22 cellular contexts compared by ENCODE assay signal in the genomic region with DNA sequence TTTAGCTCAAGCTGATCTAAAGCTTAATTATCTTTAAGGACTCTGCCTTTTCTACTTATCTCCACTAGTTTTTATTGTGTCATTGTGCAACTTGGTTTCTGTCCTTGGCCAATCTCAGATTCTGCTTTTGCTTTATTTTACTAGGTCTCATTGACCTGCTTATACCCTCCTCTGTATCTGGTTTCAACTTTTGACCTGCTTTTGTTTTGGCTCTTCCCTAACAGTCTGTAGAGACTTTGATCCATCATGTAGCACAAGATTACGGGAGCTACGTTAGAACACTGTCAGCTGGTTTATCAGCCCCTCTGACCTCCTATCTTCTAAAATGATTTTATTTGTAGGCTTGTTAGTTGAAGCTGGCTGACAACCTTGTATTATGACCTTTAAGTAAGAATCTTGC.
"Had no signal": no experiment of that assay in that cellular context is flagged by ENCODE, and none has a peak within 500 bp of the region (broad histone marks: within the 10 kb centered on the region; RNA-seq: fewer than 3 reads in every experiment).

No MANE protein-coding gene starts in this region.

- H3K36me3 ChIP-seq: breast epithelium, esophagus muscularis mucosa, transverse colon had no signal

- H3K4me1 ChIP-seq: breast epithelium, esophagus muscularis mucosa, parathyroid adenoma, testis, transverse colon had no signal

- H3K4me3 ChIP-seq: breast epithelium, esophagus muscularis mucosa, testis, transverse colon had no signal

- H3K27ac ChIP-seq: breast epithelium, esophagus muscularis mucosa, parathyroid adenoma, testis, transverse colon had no signal

- ATAC-seq: activated CD8-positive, alpha-beta T cell treated with anti-CD3 and anti-CD28 coated beads for 36 hours; activated naive CD4-positive, alpha-beta T cell treated with anti-CD3 and anti-CD28 coated beads, Interleukin-2, amount 50 U/mL, for 72 hours; left ventricle myocardium superior; naive thymus-derived CD4-positive, alpha-beta T cell; right cardiac atrium; stimulated activated naive CD8-positive, alpha-beta T cell treated with anti-CD3 and anti-CD28 coated beads, Interleukin-15, Interleukin-2, amounts not matched to agents 100 U/mL and 50 U/mL, for 24 hours had no signal

- FAIRE-seq: islet of Langerhans had no signal

- H3K9ac ChIP-seq: parathyroid adenoma had no signal

- H3K9me3 ChIP-seq: breast epithelium, esophagus muscularis mucosa, testis, transverse colon had no signal

- DNase-seq: activated B cell treated with CpG ODN at 0.5 μM for 24 hours; activated CD4-positive, alpha-beta T cell treated with anti-CD3 and anti-CD28 coated beads, Interleukin-2, amount 50 U/mL, for 1 hour; activated CD8-positive, alpha-beta T cell treated with anti-CD3 and anti-CD28 coated beads for 36 hours; activated naive CD4-positive, alpha-beta T cell; activated T-cell treated with anti-CD3 and anti-CD28 coated beads, Interleukin-2, amount 50 U/mL, for 48 hours; endodermal cell; foreskin melanocyte; left ventricle myocardium superior; mammary epithelial cell; naive thymus-derived CD4-positive, alpha-beta T cell; occipital lobe; right cardiac atrium; stimulated activated CD4-positive, alpha-beta T cell treated with anti-CD3 and anti-CD28 coated beads, Interleukin-2, amount 100 ng/mL, for 48 hours; stimulated activated naive CD8-positive, alpha-beta T cell treated with anti-CD3 and anti-CD28 coated beads, Interleukin-15, Interleukin-2, amounts not matched to agents 100 U/mL and 50 U/mL, for 24 hours; T-helper 2 cell; testis; transverse colon had no signal

- H3K79me2 ChIP-seq: parathyroid adenoma had no signal

- H2AFZ ChIP-seq: parathyroid adenoma had no signal

- H3K27me3 ChIP-seq: breast epithelium, esophagus muscularis mucosa, testis, transverse colon had no signal
